21 cellular contexts compared by ENCODE assay signal in the genomic region with DNA sequence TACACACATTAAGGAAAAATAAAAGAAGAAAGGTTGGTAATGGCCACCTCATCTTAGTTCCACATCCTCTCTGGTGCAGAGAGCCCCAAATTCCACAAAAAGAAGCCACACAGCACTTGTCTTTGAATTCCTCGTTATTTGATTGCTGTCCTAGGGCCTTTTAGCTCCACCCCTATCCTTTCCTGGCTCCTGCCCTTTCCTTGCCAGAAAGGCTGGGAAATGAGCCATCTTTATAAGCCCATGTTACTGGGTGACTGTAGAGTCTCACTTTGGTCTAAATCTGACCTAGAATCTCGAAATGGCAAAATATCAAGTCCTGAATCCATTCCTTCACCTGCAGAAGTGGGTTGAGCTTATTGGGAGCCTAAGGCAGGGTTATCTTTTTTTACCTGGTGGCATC. TPM values are rescaled to one million over a fixed set of nuclear protein-coding genes. Genes with fewer than 3 reads are reported as not detected.
"Had no signal": no experiment of that assay in that cellular context is flagged by ENCODE, and none has a peak within 500 bp of the region (broad histone marks: within the 10 kb centered on the region; RNA-seq: fewer than 3 reads in every experiment).

No MANE protein-coding gene starts in this region.

- H3K9me3 Mint-ChIP-seq: activated naive CD4-positive, alpha-beta T cell treated with anti-CD3 and anti-CD28 coated beads, Interleukin-2, amount 50 U/mL, for 24 hours; effector memory CD8-positive, alpha-beta T cell; naive thymus-derived CD8-positive, alpha-beta T cell; T-helper 2 cell treated with Interferon-gamma antibody and Interleukin-4, amounts not matched to agents 5 μg/mL and 100 μg/mL, for 36 hours had no signal

- H3K27ac ChIP-seq: coronary artery, left ventricle myocardium inferior, prostate gland, SJCRH30, suprapubic skin had no signal

- H3K27me3 ChIP-seq: SJCRH30 had no signal

- H3K4me3 Mint-ChIP-seq: activated naive CD4-positive, alpha-beta T cell treated with anti-CD3 and anti-CD28 coated beads, Interleukin-2, amount 50 U/mL, for 24 hours; effector memory CD8-positive, alpha-beta T cell; T-helper 2 cell treated with Interferon-gamma antibody and Interleukin-4, amounts not matched to agents 5 μg/mL and 100 μg/mL, for 36 hours had no signal

- DNase-seq: activated effector memory CD4-positive, alpha-beta T cell treated with Interleukin-2 at 50 U/mL for 16 hours; amygdala; effector memory CD8-positive, alpha-beta T cell; erythroblast; foreskin melanocyte; islet precursor cell; left ventricle myocardium inferior; naive thymus-derived CD8-positive, alpha-beta T cell; SJCRH30; stimulated activated CD4-positive, alpha-beta T cell treated with anti-CD3 and anti-CD28 coated beads, Interleukin-1b, Interleukin-23, amount 100 ng/mL, for 48 hours; stimulated activated naive CD8-positive, alpha-beta T cell treated with anti-CD3 and anti-CD28 coated beads, Interleukin-15, Interleukin-2, amounts not matched to agents 100 U/mL and 50 U/mL, for 24 hours; upper lobe of left lung had no signal

- ATAC-seq: activated CD4-positive, CD25-positive, alpha-beta regulatory T cell treated with anti-CD3 and anti-CD28 coated beads, Interleukin-2, amount 50 U/mL, for 24 hours; effector memory CD8-positive, alpha-beta T cell; naive thymus-derived CD8-positive, alpha-beta T cell; sciatic nerve; stimulated activated naive CD8-positive, alpha-beta T cell treated with anti-CD3 and anti-CD28 coated beads, Interleukin-15, Interleukin-2, amounts not matched to agents 100 U/mL and 50 U/mL, for 24 hours had no signal

- H3K27ac Mint-ChIP-seq: activated naive CD4-positive, alpha-beta T cell treated with anti-CD3 and anti-CD28 coated beads, Interleukin-2, amount 50 U/mL, for 24 hours; effector memory CD8-positive, alpha-beta T cell; naive thymus-derived CD8-positive, alpha-beta T cell; T-helper 2 cell treated with Interferon-gamma antibody and Interleukin-4, amounts not matched to agents 5 μg/mL and 100 μg/mL, for 36 hours had no signal

- H3K9me3 ChIP-seq: left ventricle myocardium inferior, prostate gland, SJCRH30, spleen, suprapubic skin, upper lobe of left lung had no signal

- H3K4me3 ChIP-seq: coronary artery, left ventricle myocardium inferior, prostate gland, SJCRH30, spleen, suprapubic skin, upper lobe of left lung had no signal

RNA-seq across cellular contexts. Expression of a gene that starts 4.3 kb away (rescaled TPM):
- polyA plus RNA-seq: naive thymus-derived CD8-positive, alpha-beta T cell had no signal

RNA-seq across cellular contexts. Expression of a gene that starts 51.5 kb away (rescaled TPM):
- total RNA-seq: bronchial epithelial cell, SJCRH30 had no signal
